In the genomic region with DNA sequence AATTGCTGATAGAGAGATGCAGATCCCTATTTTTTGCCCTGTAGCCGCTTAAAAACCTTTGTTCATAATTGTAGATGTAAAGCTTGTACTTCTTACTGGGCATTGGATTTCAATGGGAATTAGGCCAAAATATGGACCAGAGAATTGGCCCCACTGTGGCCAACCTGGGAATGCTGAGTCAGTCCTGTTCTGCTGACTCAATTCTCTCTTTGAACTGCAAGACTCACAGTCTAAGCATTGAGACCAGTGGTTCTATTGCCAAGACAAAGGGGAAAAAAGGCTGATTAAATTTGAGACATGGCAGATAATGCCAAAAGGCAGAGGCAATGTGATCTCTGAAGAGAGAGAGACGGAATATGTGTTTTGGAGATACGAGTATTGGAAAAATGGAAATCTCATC, we compare ENCODE assay signal across 12 cellular contexts.
DNase-seq lines count a peak whose midpoint lies in the region; ATAC-seq and TF ChIP-seq lines count a peak whose summit lies in the region.
"Had no signal": no experiment of that assay in that cellular context is flagged by ENCODE, and none has a peak within 500 bp of the region (broad histone marks: within the 10 kb centered on the region; RNA-seq: fewer than 3 reads in every experiment).

No MANE protein-coding gene starts in this region.

- H3K9me3 ChIP-seq in adipocyte (ENCODE audit: control insufficient read depth, low read length) (no peaks in the 10 kb centered on the region), smooth muscle cell (replicated peaks; ENCODE audit: low read depth) (no peaks in the 10 kb centered on the region)

- H3K27ac Mint-ChIP-seq in activated naive CD4-positive, alpha-beta T cell treated with anti-CD3 and anti-CD28 coated beads, Interleukin-2, amount 50 U/mL, for 72 hours: no peak overlapping the region
- H3K27ac Mint-ChIP-seq: WTC11 had no signal

- H2AFZ ChIP-seq in smooth muscle cell (ENCODE audit: low read depth): no peak overlapping the region

- ATAC-seq in activated naive CD4-positive, alpha-beta T cell treated with anti-CD3 and anti-CD28 coated beads, Interleukin-2, amount 50 U/mL, for 72 hours: no peak
- ATAC-seq in GM18858 (IDR thresholded peaks at IDR 0.05; ENCODE audit: unreplicated experiment) (no peak), HG03175 (IDR thresholded peaks at IDR 0.05; ENCODE audit: unreplicated experiment) (no peak)

- no peaks in the 10 kb centered on the region for H4K20me1 ChIP-seq in smooth muscle cell (ENCODE audit: low read depth)

- peak overlapping the region; percentile 92 for H3K27ac ChIP-seq in smooth muscle cell (ENCODE audit: low read depth)

- H3K79me2 ChIP-seq in smooth muscle cell (ENCODE audit: low read depth): no peaks in the 10 kb centered on the region

- H3K9ac ChIP-seq in adipocyte (ENCODE audit: low read length) (no peak overlapping the region), smooth muscle cell (ENCODE audit: low read depth) (peak overlapping the region; percentile 78)

- H3K36me3 ChIP-seq in adipocyte (ENCODE audit: control insufficient read depth, insufficient read depth, low read length, severe bottlenecking): no peaks in the 10 kb centered on the region
- H3K36me3 ChIP-seq in smooth muscle cell (ENCODE audit: low read depth): no peaks in the 10 kb centered on the region

- H3K4me1 ChIP-seq in adipocyte (ENCODE audit: control insufficient read depth, insufficient read depth, low read length) (peaks cover 44% of the 10 kb centered on the region), smooth muscle cell (ENCODE audit: low read depth) (peaks cover 23% of the 10 kb centered on the region)

- H3F3A ChIP-seq in smooth muscle cell (ENCODE audit: low read depth): peaks cover 10% of the 10 kb centered on the region

- H3K4me3 ChIP-seq in adipocyte (ENCODE audit: low read length) (no peak overlapping the region), smooth muscle cell (no peak overlapping the region)
- H3K4me3 ChIP-seq: lung had no signal

- H3K9me3 Mint-ChIP-seq in activated naive CD4-positive, alpha-beta T cell treated with anti-CD3 and anti-CD28 coated beads, Interleukin-2, amount 50 U/mL, for 72 hours: no peaks in the 10 kb centered on the region

- H3K27me3 ChIP-seq in adipocyte (replicated peaks; ENCODE audit: control insufficient read depth, insufficient read depth, low read length) (no peaks in the 10 kb centered on the region), smooth muscle cell (ENCODE audit: low read depth) (no peaks in the 10 kb centered on the region)

- TF ChIP-seq CTCF in smooth muscle cell (IDR thresholded peaks at IDR 0.05; ENCODE audit: borderline replicate concordance, insufficient read depth, poor library complexity, severe bottlenecking): no peak

- no peaks in the 10 kb centered on the region for H3K36me3 Mint-ChIP-seq in activated naive CD4-positive, alpha-beta T cell treated with anti-CD3 and anti-CD28 coated beads, Interleukin-2, amount 50 U/mL, for 72 hours
- H3K36me3 Mint-ChIP-seq: WTC11 had no signal

- peak overlapping the region; percentile 22 for H3K4me2 ChIP-seq in smooth muscle cell

- WGBS in smooth muscle cell (ENCODE audit: low lambda C conversion rate): 92% methylated on average over 3 of the region's 3 CpGs

- DNase-seq in EL (peak; percentile 65), adipocyte (ENCODE audit: low read depth) (peak; percentile 63), glomerular visceral epithelial cell (ENCODE audit: extremely low spot score) (peak; percentile 32), smooth muscle cell (lab: John Stamatoyannopoulos, UW; ENCODE audit: unreplicated experiment) (no peak), DMS153 treated with DMSO at 0.1 percent for 48 hours (lab: John Stamatoyannopoulos, UW; ENCODE audit: unreplicated experiment) (no peak)
- DNase-seq in activated naive CD4-positive, alpha-beta T cell treated with anti-CD3 and anti-CD28 coated beads, Interleukin-2, amount 50 U/mL, for 72 hours (ENCODE audit: low spot score in 2 of 2): no peak
- DNase-seq: activated naive CD4-positive, alpha-beta T cell; NCI-H774 had no signal

Comparison
In these comparisons a context has a peak if more than half of its experiments do, and no peak if none do; other contexts are left out.
1. DNase-seq: peak in EL (single experiment), adipocyte (single experiment) and glomerular visceral epithelial cell (single experiment); none in smooth muscle cell (single experiment), activated naive CD4-positive, alpha-beta T cell treated with anti-CD3 and anti-CD28 coated beads, Interleukin-2, amount 50 U/mL, for 72 hours (0 of 2) and DMS153 treated with DMSO at 0.1 percent for 48 hours (single experiment).